8 cellular contexts compared by ENCODE assay signal in the genomic region with DNA sequence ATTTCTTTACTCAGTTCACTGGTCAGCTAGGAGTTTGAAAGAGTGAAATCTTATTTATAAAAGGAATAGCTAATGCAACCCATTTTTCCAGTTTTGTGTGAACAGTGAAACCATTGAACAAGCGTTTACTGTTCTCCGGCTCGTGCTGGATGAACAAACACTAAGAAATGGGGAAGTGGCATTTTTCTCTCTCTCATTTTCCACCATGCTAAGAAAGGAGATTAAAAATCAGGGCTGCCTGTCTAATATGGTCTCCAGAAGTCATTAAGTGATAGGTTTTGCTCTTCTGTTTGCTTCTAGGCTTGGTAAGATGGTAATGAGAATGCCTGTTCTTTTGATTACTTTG. TPM values are rescaled to one million over a fixed set of nuclear protein-coding genes. Genes with fewer than 3 reads are reported as not detected.
DNase-seq lines count a peak whose midpoint lies in the region; ATAC-seq and TF ChIP-seq lines count a peak whose summit lies in the region.
"Had no signal": no experiment of that assay in that cellular context is flagged by ENCODE, and none has a peak within 500 bp of the region (broad histone marks: within the 10 kb centered on the region; RNA-seq: fewer than 3 reads in every experiment).

No MANE protein-coding gene starts in this region.

- ATAC-seq in GM18870 (IDR thresholded peaks at IDR 0.05; ENCODE audit: unreplicated experiment): peak; percentile 37
- peak; percentile 13 for ATAC-seq in HG02798 (IDR thresholded peaks at IDR 0.05; ENCODE audit: poor library complexity, unreplicated experiment)
- no peak for ATAC-seq in PC-3

- DNase-seq in PC-3: no peak
- no peak for DNase-seq in epithelial cell of prostate (ENCODE audit: low read depth, low spot score)
- peak; percentile 31 for DNase-seq in pons (ENCODE audit: low spot score)
- DNase-seq in NCI-H2227 (lab: John Stamatoyannopoulos, UW; ENCODE audit: unreplicated experiment): no peak
- no peak for DNase-seq in NCI-H526 treated with DMSO at 0.1 percent for 48 hours (lab: John Stamatoyannopoulos, UW)

- no peaks in the 10 kb centered on the region for H3F3A ChIP-seq in PC-3 (ENCODE audit: low read length, unreplicated experiment)

- H4K20me1 ChIP-seq in PC-3 (ENCODE audit: low read length): no peaks in the 10 kb centered on the region

- H3K27ac ChIP-seq in PC-3 (ENCODE audit: low read length) (no peak overlapping the region), epithelial cell of prostate (peak overlapping the region; percentile 67)

- peak overlapping the region; percentile 95 for H3K9ac ChIP-seq in PC-3 (ENCODE audit: low read length)

- no peaks in the 10 kb centered on the region for H3K27me3 ChIP-seq in PC-3 (ENCODE audit: low read length)

- CTCF ChIA-PET in PC-3 (lab: Charles Lee): no interaction called here

- intact Hi-C loops in PC-3 (cut with micrococcal nuclease): loop anchor here (2.0 kb wide), 1 partner anchor 40 kb away; the partner anchor contains the start of gene MPC1

- no peaks in the 10 kb centered on the region for H3K9me3 ChIP-seq in PC-3 (ENCODE audit: low read length)

- BruUV-seq in PC-3 (replicated peaks; lab: Mats Ljungman, UMichigan): no TSS peak

- H3K79me2 ChIP-seq in PC-3 (ENCODE audit: low read length): peaks cover 45% of the 10 kb centered on the region

- no peak for TF ChIP-seq CTCF in PC-3 (conservative IDR thresholded peaks at IDR 0.05; ENCODE audit: low read depth, low read length)

- peak overlapping the region; percentile 93 for H2AFZ ChIP-seq in PC-3 (ENCODE audit: low read length)

- H3K36me3 ChIP-seq in PC-3 (ENCODE audit: low read depth, low read length): no peaks in the 10 kb centered on the region

- POLR2A ChIA-PET in PC-3 (lab: Charles Lee; ENCODE audit: unreplicated experiment): no interaction called here

- no peaks in the 10 kb centered on the region for H3K4me1 ChIP-seq in PC-3 (ENCODE audit: insufficient read depth, low read length)

- H3K9me2 ChIP-seq in PC-3 (replicated peaks; ENCODE audit: low read length): no peaks in the 10 kb centered on the region

- H3K4me3 ChIP-seq in PC-3 (ENCODE audit: low read length): peak overlapping the region; percentile 98

- H3K4me2 ChIP-seq in PC-3 (ENCODE audit: low read length): peak overlapping the region; percentile 99

RNA-seq across cellular contexts. Expression of gene SFT2D1, which starts 0.8 kb away (rescaled TPM):
- total RNA-seq in PC-3 (2014; rRNA removed): 28.0 and 32.1 TPM in 2 replicates

RNA-seq across cellular contexts. Expression of gene PRR18, which starts 34.9 kb away (rescaled TPM):
- total RNA-seq in PC-3 (2014; rRNA removed): not detected in 2 replicates
- total RNA-seq: dermis microvascular lymphatic vessel endothelial cell had no signal

RNA-seq across cellular contexts. Expression of gene MPC1, which starts 39.6 kb away (rescaled TPM):
- total RNA-seq in PC-3 (2014; rRNA removed): 10.0 and 26.7 TPM in 2 replicates
